24 cellular contexts compared by ENCODE assay signal in genomic region chr16:28057949-28058348, GRCh38. TPM values are rescaled to one million over a fixed set of nuclear protein-coding genes. Genes with fewer than 3 reads are reported as not detected.
A peak's percentile ranks its signal among the peaks of the same experiment; 100 is the strongest.
DNase-seq lines count a peak whose midpoint lies in the region; ATAC-seq, FAIRE-seq and TF ChIP-seq lines count a peak whose summit lies in the region.
"Had no signal": no experiment of that assay in that cellular context is flagged by ENCODE, and none has a peak within 500 bp of the region (broad histone marks: within the 10 kb centered on the region; RNA-seq: fewer than 3 reads in every experiment).

No MANE protein-coding gene starts in this region.

- 23% methylated on average over 8 of the region's 8 CpGs for WGBS in HepG2 (ENCODE audit: low lambda C conversion rate)
- no CpG with 5 or more reads among the region's 8 CpGs for WGBS in right lobe of liver (ENCODE audit: insufficient coverage, low coverage, low lambda C conversion rate, missing lambda C conversion rate)
- 9% methylated on average over 8 of the region's 8 CpGs for WGBS in K562 (ENCODE audit: insufficient coverage, low coverage, missing lambda C conversion rate)

- no peak for TF ChIP-seq EP300 in HepG2 (IDR thresholded peaks at IDR 0.05; ENCODE audit: low read depth in 2 of 2, low read length in 2 of 2)
- no peak for TF ChIP-seq EP300 in HepG2 (CRISPR knock-in tag; IDR thresholded peaks at IDR 0.05; ENCODE audit: borderline replicate concordance)
- no peak for TF ChIP-seq EP300 in K562 (IDR thresholded peaks at IDR 0.05; ENCODE audit: low read length)

- no peak overlapping the region for H3K4me3 ChIP-seq in HepG2 (replicated peaks in 1 of 3; ENCODE audit: insufficient read depth in 1 of 3, low read depth in 2 of 3, low read length in 3 of 3)
- no peak overlapping the region for H3K4me3 ChIP-seq in right lobe of liver
- H3K4me3 ChIP-seq in K562: no peak overlapping the region
- H3K4me3 ChIP-seq: A549; BLaER1 treated with 17β-estradiol and CSF1 and Interleukin-3, amounts not matched to agents 10 nM and 100 nM had no signal

- BruUV-seq in HepG2 (replicated peaks; lab: Mats Ljungman, UMichigan): no TSS peak
- no TSS peak for BruUV-seq in K562 (replicated peaks; lab: Mats Ljungman, UMichigan)

- peaks cover 3% of the 10 kb centered on the region; the same call in 1 of the 2 replicates for H4K20me1 ChIP-seq in HepG2 (ENCODE audit: insufficient read depth, low read length)
- no peaks in the 10 kb centered on the region; the same call in 1 of the 2 replicates for H4K20me1 ChIP-seq in K562 (replicated peaks; ENCODE audit: control insufficient read depth, insufficient read depth, low read length)

- in situ Hi-C loops in HepG2 (cut with HindIII; ENCODE audit: extremely low pct_ligation_motif_present, low pct_unique_long_range_greater_than_20kb): no loop called here
- in situ Hi-C loops in K562 (cut with MboI): no loop called here

- H3K36me3 ChIP-seq in HepG2 (replicated peaks in 1 of 2; ENCODE audit: control insufficient read depth in 1 of 2, insufficient read depth in 2 of 2, low read length in 2 of 2): no peaks in the 10 kb centered on the region
- H3K36me3 ChIP-seq in right lobe of liver: no peaks in the 10 kb centered on the region
- no peaks in the 10 kb centered on the region for H3K36me3 ChIP-seq in K562 (ENCODE audit: control insufficient read depth, insufficient read depth, low read length)
- H3K36me3 ChIP-seq: BLaER1 treated with 17β-estradiol and CSF1 and Interleukin-3, amounts not matched to agents 10 nM and 100 nM had no signal

- H3K9me3 ChIP-seq in HepG2 (ENCODE audit: low read length): no peaks in the 10 kb centered on the region
- H3K9me3 ChIP-seq in right lobe of liver: no peaks in the 10 kb centered on the region
- no peaks in the 10 kb centered on the region for H3K9me3 ChIP-seq in K562 (replicated peaks; ENCODE audit: control insufficient read depth, insufficient read depth, low read depth, low read length)
- H3K9me3 ChIP-seq: A549; BLaER1 treated with 17β-estradiol and CSF1 and Interleukin-3, amounts not matched to agents 10 nM and 100 nM; Caco-2 had no signal

- DNase-seq in HepG2 (ENCODE audit: low spot score): no peak
- no peak for DNase-seq in right lobe of liver
- no peak for DNase-seq in K562 (ENCODE audit: extremely low read depth in 1 of 4, low spot score in 3 of 4)
- DNase-seq in posterior vena cava (ENCODE audit: low spot score): peak; percentile 75
- DNase-seq in globus pallidus (ENCODE audit: low spot score): no peak
- DNase-seq in GOT3 (lab: John Stamatoyannopoulos, UW): no peak
- DNase-seq: AML-193; Caco-2; Calu3; CD4-positive, alpha-beta T cell; CD8-positive, alpha-beta T cell; DMS79 treated with DMSO at 0.1 percent for 48 hours; GF-D8 had no signal

- CTCF ChIA-PET in HepG2 (lab: Yijun Ruan, JAX; ENCODE audit: low intra/inter-chr PET ratio, low total read pairs) (no interaction called here), K562 (lab: Yijun Ruan, JAX; ENCODE audit: low intra/inter-chr PET ratio) (no interaction called here)

- H3K4me1 ChIP-seq in HepG2 (ENCODE audit: insufficient read depth, low read length): no peaks in the 10 kb centered on the region
- H3K4me1 ChIP-seq in right lobe of liver: no peaks in the 10 kb centered on the region
- H3K4me1 ChIP-seq in K562 (replicated peaks in 1 of 2; ENCODE audit: control insufficient read depth in 2 of 2, insufficient read depth in 2 of 2, low read length in 2 of 2): no peaks in the 10 kb centered on the region; a peak in 1 of 5 replicates
- H3K4me1 ChIP-seq: Caco-2 had no signal

- H3K4me2 ChIP-seq in HepG2 (ENCODE audit: low read depth, low read length): no peak overlapping the region
- no peak overlapping the region for H3K4me2 ChIP-seq in K562 (ENCODE audit: insufficient read depth, low read length)
- H3K4me2 ChIP-seq: A549; BLaER1 treated with 17β-estradiol and CSF1 and Interleukin-3, amounts not matched to agents 10 nM and 100 nM had no signal

- FAIRE-seq in HepG2 (lab: Jason Lieb, UNC) (no peak), K562 (lab: Jason Lieb, UNC) (no peak)
- FAIRE-seq: A549, D721Med, G401.6, GM12891 had no signal

- H3K27me3 ChIP-seq in HepG2 (ENCODE audit: control insufficient read depth in 1 of 2, insufficient read depth in 2 of 2, low read length in 2 of 2) (peaks cover 23 to 82% of the 10 kb centered on the region in 2 experiments), right lobe of liver (peaks cover 0 to 5% of the 10 kb centered on the region in 2 donors), K562 (ENCODE audit: control insufficient read depth in 2 of 2, insufficient read depth in 2 of 2, low read length in 2 of 2) (peaks cover 32 to 52% of the 10 kb centered on the region in 2 experiments)

- POLR2A ChIA-PET in HepG2 (lab: Yijun Ruan, JAX) (no interaction called here), K562 (lab: Yijun Ruan, JAX) (no interaction called here)

- H3K9ac ChIP-seq in HepG2 (ENCODE audit: insufficient read depth, low read depth, low read length) (no peak overlapping the region), K562 (ENCODE audit: insufficient read depth in 1 of 2, low read depth in 2 of 2, low read length in 2 of 2) (no peak overlapping the region)
- H3K9ac ChIP-seq: BLaER1 treated with 17β-estradiol and CSF1 and Interleukin-3, amounts not matched to agents 10 nM and 100 nM had no signal

- H3K27ac ChIP-seq in HepG2 (ENCODE audit: extremely low read length, insufficient read depth, low read length) (no peak overlapping the region), right lobe of liver (no peak overlapping the region), K562 (ENCODE audit: extremely low read depth, low read depth, low read length) (no peak overlapping the region)
- H3K27ac ChIP-seq: 22Rv1; A549; BLaER1 treated with 17β-estradiol and CSF1 and Interleukin-3, amounts not matched to agents 10 nM and 100 nM; C4-2B had no signal

- H3K79me2 ChIP-seq in HepG2 (ENCODE audit: insufficient read depth, low read length) (no peaks in the 10 kb centered on the region), K562 (ENCODE audit: control insufficient read depth, insufficient read depth, low read length) (no peaks in the 10 kb centered on the region)

- TF ChIP-seq POLR2A in HepG2 (IDR thresholded peaks at IDR 0.05; ENCODE audit: insufficient read depth in 1 of 2, low read depth in 2 of 2, low read length in 2 of 2) (no peak), right lobe of liver (IDR thresholded peaks at IDR 0.05) (no peak), K562 (conservative IDR thresholded peaks at IDR 0.05) (no peak)

- TF ChIP-seq RAD21 in HepG2 (CRISPR knock-in tag; IDR thresholded peaks at IDR 0.05): no peak
- no peak for TF ChIP-seq RAD21 in K562 (CRISPR knock-in tag; conservative IDR thresholded peaks at IDR 0.05 in 1 of 2, IDR thresholded peaks at IDR 0.05 in 1 of 2)

- H2AFZ ChIP-seq in HepG2 (ENCODE audit: low read length) (no peak overlapping the region), K562 (ENCODE audit: low read depth, low read length) (no peak overlapping the region)

- intact Hi-C loops in HepG2 (cut with micrococcal nuclease; ENCODE audit: unreplicated experiment) (no loop called here), right lobe of liver (cut with DNase I) (no loop called here), K562 (cut with micrococcal nuclease) (no loop called here), posterior vena cava (cut with DNase I) (no loop called here)

- no peak for TF ChIP-seq CTCF in HepG2 (CRISPR knock-in tag; IDR thresholded peaks at IDR 0.05)
- no peak for TF ChIP-seq CTCF in right lobe of liver (IDR thresholded peaks at IDR 0.05)
- TF ChIP-seq CTCF in K562 (IDR thresholded peaks at IDR 0.05 in 2 of 3, conservative IDR thresholded peaks at IDR 0.05 in 1 of 3; ENCODE audit: insufficient read depth in 2 of 3, low read depth in 1 of 3, low read length in 3 of 3): no peak

- no peaks in the 10 kb centered on the region for H3K9me1 ChIP-seq in K562 (ENCODE audit: control insufficient read depth, insufficient read depth, low read length)

- ATAC-seq in HepG2 (no peak), right lobe of liver (no peak), K562 (no peak), GM19324 (IDR thresholded peaks at IDR 0.05; ENCODE audit: low FRiP score, unreplicated experiment) (no peak)
- ATAC-seq: CD8-positive, alpha-beta T cell had no signal

RNA-seq across cellular contexts. Expression of gene GSG1L, which starts 5.6 kb away (rescaled TPM):
- not detected in 2 replicates for total RNA-seq in HepG2 (2016; rRNA removed; fragmentation: Illumina TruSeq; extraction: Trizol)
- not detected in 2 replicates for total RNA-seq in HepG2 (2016; cell fraction: cytosol; rRNA removed; fragmentation: Illumina TruSeq; extraction: Trizol; ENCODE audit: low read depth)
- not detected in 2 replicates for total RNA-seq in HepG2 (2016; cell fraction: insoluble cytoplasmic fraction; rRNA removed; fragmentation: Illumina TruSeq; extraction: Trizol)
- total RNA-seq in HepG2 (2016; cell fraction: membrane; rRNA removed; fragmentation: Illumina TruSeq; extraction: Trizol): not detected in 2 replicates
- total RNA-seq in HepG2 (2016; cell fraction: nucleus; rRNA removed; fragmentation: Illumina TruSeq; extraction: Trizol): not detected in 2 replicates
- polyA plus RNA-seq in HepG2 (2011; rRNA removed): not detected in 2 replicates
- not detected in 2 replicates for polyA plus RNA-seq in HepG2 (2011; cell fraction: cytosol; rRNA removed)
- not detected in 2 replicates for polyA plus RNA-seq in HepG2 (2011; cell fraction: nucleus; rRNA removed)
- not detected in 2 replicates for polyA plus RNA-seq in HepG2 (2012)
- not detected in 2 replicates for polyA plus RNA-seq in HepG2 (2016; cell fraction: cytosol; fragmentation: Illumina TruSeq; extraction: Trizol; ENCODE audit: low read depth)
- not detected in 2 replicates for polyA plus RNA-seq in HepG2 (2016; cell fraction: insoluble cytoplasmic fraction; fragmentation: Illumina TruSeq; extraction: Trizol; ENCODE audit: low read depth)
- not detected in 2 replicates for polyA plus RNA-seq in HepG2 (2016; cell fraction: membrane; fragmentation: Illumina TruSeq; extraction: Trizol; ENCODE audit: low read depth)
- polyA plus RNA-seq in HepG2 (2016; cell fraction: nucleus; fragmentation: Illumina TruSeq; extraction: Trizol; ENCODE audit: insufficient read depth, low read depth): not detected in 2 replicates
- polyA minus RNA-seq in HepG2 (2011; rRNA and poly(A)+ RNA removed; ENCODE audit: low replicate concordance): not detected in 2 replicates
- not detected in 2 replicates for polyA minus RNA-seq in HepG2 (2011; cell fraction: cytosol; rRNA and poly(A)+ RNA removed)
- polyA minus RNA-seq in HepG2 (2011; cell fraction: nucleus; rRNA and poly(A)+ RNA removed): not detected in 2 replicates
- total RNA-seq in right lobe of liver: under 1 TPM in 1 of 6 experiments, not detected in 5; 0.33 TPM
- not detected in 2 replicates for total RNA-seq in K562 (2011; cell fraction: chromatin; rRNA removed; ENCODE audit: low replicate concordance)
- total RNA-seq in K562 (2011; cell fraction: nucleolus; rRNA removed): not detected in 2 replicates
- total RNA-seq in K562 (2011; cell fraction: nucleoplasm; rRNA removed): not detected in 2 replicates
- total RNA-seq in K562 (2014; rRNA removed): not detected in 2 replicates
- total RNA-seq in K562 (2014; rRNA removed; fragmentation: Illumina TruSeq; extraction: Trizol): not detected in 2 replicates
- not detected in 2 replicates for total RNA-seq in K562 (2015; rRNA removed; fragmentation: Illumina TruSeq; extraction: Trizol)
- not detected in 2 replicates for total RNA-seq in K562 (2021)
- polyA plus RNA-seq in K562 (2011; rRNA removed): not detected in 2 replicates
- polyA plus RNA-seq in K562 (2011; cell fraction: cytosol; rRNA removed): not detected in 2 replicates
- polyA plus RNA-seq in K562 (2011; cell fraction: nucleus; rRNA removed): not detected in 2 replicates
- polyA plus RNA-seq in K562 (2012): 0.04 TPM in 1 of 2 replicates, not detected in the other
- not detected in 2 replicates for polyA plus RNA-seq in K562 (2014; fragmentation: Illumina TruSeq; extraction: Trizol)
- not detected for polyA plus RNA-seq in K562 (2014; fragmentation: Nextera tagmentation; extraction: Ambion mirVana)
- not detected in 2 replicates for polyA plus RNA-seq in K562 (2014; rRNA removed)
- 0.06 TPM in 1 of 2 replicates, not detected in the other for polyA minus RNA-seq in K562 (2011; rRNA and poly(A)+ RNA removed)
- not detected in 2 replicates for polyA minus RNA-seq in K562 (2011; cell fraction: cytosol; rRNA and poly(A)+ RNA removed)
- not detected in 2 replicates for polyA minus RNA-seq in K562 (2011; cell fraction: nucleus; rRNA and poly(A)+ RNA removed)
- total RNA-seq in posterior vena cava: not detected
- total RNA-seq: A172; B cell; Caco-2; Calu3; CD4-positive, alpha-beta T cell; CD8-positive, alpha-beta T cell had no signal
- polyA plus RNA-seq: A549, BJ had no signal

Comparison
In these comparisons a context has a peak if more than half of its experiments do, and no peak if none do; other contexts are left out.
1. Of the 241 proteins assayed by ChIP-seq in both HepG2 and K562: peak only in HepG2: none; only in K562: ZFP36; in both: none; in neither: 240.